ENCODE assay signal across 9 cellular contexts in the genomic region with DNA sequence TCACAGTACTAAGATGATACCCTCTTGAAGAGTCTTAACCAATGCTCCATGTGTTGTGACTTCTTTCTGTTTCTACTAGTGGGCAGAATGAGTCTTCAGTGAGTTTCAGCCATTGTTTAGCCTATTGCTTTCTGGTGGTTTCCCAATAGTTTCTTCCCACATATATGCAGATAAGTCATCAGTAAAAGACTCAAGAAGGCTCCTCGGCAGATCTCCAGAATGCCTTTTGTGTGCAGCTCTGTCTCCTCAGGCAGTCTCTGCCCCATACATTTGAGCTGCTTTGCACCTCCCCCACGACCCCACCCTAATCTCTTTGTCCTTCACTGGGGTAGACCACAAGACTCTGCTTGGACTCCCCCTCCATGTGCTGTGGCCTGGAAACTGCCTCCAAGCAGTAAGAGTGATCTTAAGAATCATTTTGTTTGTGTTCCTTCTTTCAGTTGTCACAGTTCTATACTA.
DNase-seq lines count a peak whose midpoint lies in the region; ATAC-seq, FAIRE-seq and TF ChIP-seq lines count a peak whose summit lies in the region.
"Had no signal": no experiment of that assay in that cellular context is flagged by ENCODE, and none has a peak within 500 bp of the region (broad histone marks: within the 10 kb centered on the region; RNA-seq: fewer than 3 reads in every experiment).

No MANE protein-coding gene starts in this region.

- no peaks in the 10 kb centered on the region for H3K9me3 ChIP-seq in BE2C

- TF ChIP-seq CTCF in cardiac fibroblast (IDR thresholded peaks at IDR 0.05; ENCODE audit: low read depth, low read length), result no peak
- no peak for TF ChIP-seq CTCF in BE2C (IDR thresholded peaks at IDR 0.05; ENCODE audit: low read depth, low read length)

- peak; percentile 68 for ATAC-seq in GM21367 (IDR thresholded peaks at IDR 0.05; ENCODE audit: unreplicated experiment)
- ATAC-seq in GM21528 (IDR thresholded peaks at IDR 0.05; ENCODE audit: low FRiP score, unreplicated experiment), result no peak

- no peak overlapping the region for H3K4me3 ChIP-seq in cardiac fibroblast (replicated peaks in 1 of 2; ENCODE audit: low read depth in 2 of 2, low read length in 2 of 2)
- H3K4me3 ChIP-seq in BE2C (ENCODE audit: low read depth, low read length), result no peak overlapping the region

- no peaks in the 10 kb centered on the region for H3K27me3 ChIP-seq in BE2C

- FAIRE-seq in HTR-8/SVneo (lab: Jason Lieb, UNC), result peak; percentile 9
- FAIRE-seq: endometrium had no signal

- H3K4me1 ChIP-seq in BE2C, result peaks cover 4% of the 10 kb centered on the region

- no peak for DNase-seq in HTR-8/SVneo (ENCODE audit: insufficient read length, low spot score)
- peak; percentile 83 to 94 for DNase-seq in cardiac fibroblast (ENCODE audit: low read depth in 2 of 2)
- DNase-seq in stimulated activated CD4-positive, alpha-beta T cell treated with anti-CD3 and anti-CD28 coated beads, Interleukin-2, amount 100 ng/mL, for 24 hours, result peak; percentile 55 to 60
- DNase-seq in BE2C, result no peak
- no peak for DNase-seq in NCI-H2227 treated with DMSO at 0.1 percent for 48 hours (lab: John Stamatoyannopoulos, UW)
- DNase-seq in CD1c-positive myeloid dendritic cell (ENCODE audit: extremely low spot score), result no peak

- no peaks in the 10 kb centered on the region for H3K36me3 ChIP-seq in BE2C

Comparison
In these comparisons a context has a peak if more than half of its experiments do, and no peak if none do; other contexts are left out.
1. DNase-seq: peak in cardiac fibroblast (2 of 2) and stimulated activated CD4-positive, alpha-beta T cell treated with anti-CD3 and anti-CD28 coated beads, Interleukin-2, amount 100 ng/mL, for 24 hours (2 of 2); none in HTR-8/SVneo (single experiment), BE2C (single experiment), NCI-H2227 treated with DMSO at 0.1 percent for 48 hours (single experiment) and CD1c-positive myeloid dendritic cell (single experiment).